8 cellular contexts compared by ENCODE assay signal in genomic region chr19:54189668-54190502, GRCh38. TPM values are rescaled to one million over a fixed set of nuclear protein-coding genes. Genes with fewer than 3 reads are reported as not detected.
DNase-seq lines count a peak whose midpoint lies in the region; ATAC-seq and TF ChIP-seq lines count a peak whose summit lies in the region.

No MANE protein-coding gene starts in this region.

- peak; percentile 53 for ATAC-seq in HG02642 (IDR thresholded peaks at IDR 0.05; ENCODE audit: poor library complexity, unreplicated experiment)

- H3K27me3 Mint-ChIP-seq in activated naive CD8-positive, alpha-beta T cell treated with anti-CD3 and anti-CD28 coated beads for 36 hours, result no peaks in the 10 kb centered on the region

- TF ChIP-seq POLR2A in GM10847 (IDR thresholded peaks at IDR 0.05; ENCODE audit: extremely low read depth, insufficient read length), result peak; percentile 59

- peaks cover 22% of the 10 kb centered on the region for H3K36me3 Mint-ChIP-seq in activated naive CD8-positive, alpha-beta T cell treated with anti-CD3 and anti-CD28 coated beads for 36 hours

- peak overlapping the region; percentile 87 for H3K4me3 Mint-ChIP-seq in activated naive CD8-positive, alpha-beta T cell treated with anti-CD3 and anti-CD28 coated beads for 36 hours

- no peaks in the 10 kb centered on the region for H3K9me3 Mint-ChIP-seq in activated naive CD8-positive, alpha-beta T cell treated with anti-CD3 and anti-CD28 coated beads for 36 hours

- H3K4me1 Mint-ChIP-seq in activated naive CD8-positive, alpha-beta T cell treated with anti-CD3 and anti-CD28 coated beads for 36 hours, result peaks cover 22% of the 10 kb centered on the region

- peak overlapping the region; percentile 98 for H3K27ac ChIP-seq in temporal lobe (ENCODE audit: low read depth, low read length)

- peak overlapping the region; percentile 98 for H3K27ac Mint-ChIP-seq in activated naive CD8-positive, alpha-beta T cell treated with anti-CD3 and anti-CD28 coated beads for 36 hours

- DNase-seq in NCI-H1105 (lab: John Stamatoyannopoulos, UW) (peak; percentile 100), SKM-1 (lab: John Stamatoyannopoulos, UW; ENCODE audit: unreplicated experiment) (peak; percentile 90), glomerular visceral epithelial cell (ENCODE audit: extremely low spot score) (peak; percentile 100), occipital lobe (lab: John Stamatoyannopoulos, UW) (peak; percentile 99)
- peak; percentile 100 for DNase-seq in activated naive CD8-positive, alpha-beta T cell treated with anti-CD3 and anti-CD28 coated beads for 36 hours

RNA-seq across cellular contexts. Expression of gene MBOAT7, which starts 0.5 kb away (rescaled TPM):
- 10 to 100 TPM; 57.0 to 57.1 TPM for total RNA-seq in activated naive CD8-positive, alpha-beta T cell treated with anti-CD3 and anti-CD28 coated beads for 36 hours
- total RNA-seq in occipital lobe, result 19.2 TPM
- 18.9 TPM for total RNA-seq in temporal lobe

RNA-seq across cellular contexts. Expression of gene TSEN34, which starts 1.2 kb away (rescaled TPM):
- 10 to 100 TPM; 15.5 to 16.4 TPM for total RNA-seq in activated naive CD8-positive, alpha-beta T cell treated with anti-CD3 and anti-CD28 coated beads for 36 hours
- total RNA-seq in occipital lobe (34.2 TPM), temporal lobe (25.1 TPM)

RNA-seq across cellular contexts. Expression of gene RPS9, which starts 10.8 kb away (rescaled TPM):
- 1,000 to 10,000 TPM; 1,783 to 1,787 TPM for total RNA-seq in activated naive CD8-positive, alpha-beta T cell treated with anti-CD3 and anti-CD28 coated beads for 36 hours
- total RNA-seq in occipital lobe, result 1,641 TPM
- total RNA-seq in temporal lobe, result 942 TPM

RNA-seq across cellular contexts. Expression of gene TMC4, which starts 16.9 kb away (rescaled TPM):
- not detected for total RNA-seq in activated naive CD8-positive, alpha-beta T cell treated with anti-CD3 and anti-CD28 coated beads for 36 hours
- not detected for total RNA-seq in occipital lobe
- 0.49 TPM for total RNA-seq in temporal lobe

RNA-seq across cellular contexts. Expression of gene LENG1, which starts 30.4 kb away (rescaled TPM):
- 1 to 10 TPM; 3.2 to 4.1 TPM for total RNA-seq in activated naive CD8-positive, alpha-beta T cell treated with anti-CD3 and anti-CD28 coated beads for 36 hours
- total RNA-seq in occipital lobe (4.2 TPM), temporal lobe (4.7 TPM)

Comparison
In these comparisons a context has a peak if more than half of its experiments do, and no peak if none do; other contexts are left out.
1. Peak in every context shown above with its lines: DNase-seq, ATAC-seq and H3K27ac ChIP-seq.